Comparison of ENCODE assay signal across 8 cellular contexts in genomic region chr17:42997984-42998938, GRCh38. TPM values are rescaled to one million over a fixed set of nuclear protein-coding genes. Genes with fewer than 3 reads are reported as not detected.
DNase-seq lines count a peak whose midpoint lies in the region; TF ChIP-seq lines count a peak whose summit lies in the region.

Gene RPL27 (plus strand): TSS chr17:42998419. CDS start chr17:42998751, 332 bp downstream.

- 0% methylated on average over 25 to 49 of the region's 49 CpGs for WGBS in testis, 2 donors

- H3K4me1 ChIP-seq in testis = peaks cover 13% of the 10 kb centered on the region

- DNase-seq in GM04504 (ENCODE audit: low read depth) (peak; percentile 100), HFF-Myc (ENCODE audit: extremely low read depth, low read depth) (peak; percentile 100), NAMALWA (ENCODE audit: low spot score) (peak; percentile 100), SK-N-MC (ENCODE audit: low read depth, low spot score) (peak; percentile 100), globus pallidus (ENCODE audit: low spot score) (peak; percentile 100), occipital lobe (lab: John Stamatoyannopoulos, UW) (peak; percentile 97), testis (peak; percentile 99)
- DNase-seq in activated naive CD4-positive, alpha-beta T cell treated with anti-CD3 and anti-CD28 coated beads, Interleukin-2, amount 50 U/mL, for 16 hours = peak; percentile 96

- no peaks in the 10 kb centered on the region for H3K27me3 ChIP-seq in testis

- H3K36me3 ChIP-seq in SK-N-MC (ENCODE audit: insufficient read depth, low read length) (peaks cover 48% of the 10 kb centered on the region), testis (ENCODE audit: low read depth, missing control alignments) (no peaks in the 10 kb centered on the region)

- H3K27ac ChIP-seq in SK-N-MC (peak within 1 kb of the TSS; percentile 96), testis (peak within 1 kb of the TSS; percentile 65 to 74)

- intact Hi-C loops in testis (cut with DNase I; ENCODE audit: low total_unique reads) = no loop called here

- TF ChIP-seq CTCF in HFF-Myc (IDR thresholded peaks at IDR 0.05; ENCODE audit: low read depth, low read length, missing control alignments) = peak; percentile 81
- TF ChIP-seq CTCF in testis (IDR thresholded peaks at IDR 0.05) = peak; percentile 91 to 99 (median 92)

- H3K4me3 ChIP-seq in HFF-Myc (replicated peaks; ENCODE audit: low read depth, low read length) (peak within 1 kb of the TSS; percentile 100), SK-N-MC (peak within 1 kb of the TSS; percentile 99), testis (peak within 1 kb of the TSS; percentile 63 to 82)

- no peaks in the 10 kb centered on the region for H3K9me3 ChIP-seq in SK-N-MC (ENCODE audit: low read depth, low read length)
- H3K9me3 ChIP-seq in testis = no peaks in the 10 kb centered on the region

- peak; percentile 55 for TF ChIP-seq POLR2A in testis (IDR thresholded peaks at IDR 0.05)

- peak within 1 kb of the TSS; percentile 100 for H3K9ac ChIP-seq in SK-N-MC (ENCODE audit: insufficient read length)

RNA-seq across cellular contexts. Expression of gene RPL27, which starts in this region (rescaled TPM):
- total RNA-seq in occipital lobe = 891 TPM
- 100 to 1,000 TPM; 457 to 634 TPM for total RNA-seq in testis
- polyA plus RNA-seq in testis (ENCODE audit: insufficient read depth, low read depth, low replicate concordance) = 1,036 TPM

Comparison
In these comparisons a context has a peak if more than half of its experiments do, and no peak if none do; other contexts are left out.
1. Peak in every context shown above with its lines: DNase-seq, H3K4me3 ChIP-seq and H3K27ac ChIP-seq.